ENCODE assay signal across 29 cellular contexts in genomic region chr7:136878878-136879277, GRCh38. TPM values are rescaled to one million over a fixed set of nuclear protein-coding genes. Genes with fewer than 3 reads are reported as not detected.
"Had no signal": no experiment of that assay in that cellular context is flagged by ENCODE, and none has a peak within 500 bp of the region (broad histone marks: within the 10 kb centered on the region; RNA-seq: fewer than 3 reads in every experiment).

No MANE protein-coding gene starts in this region.

- H3K9me3 ChIP-seq: gastroesophageal sphincter, left lung, ovary, stomach, suprapubic skin, tibial artery, upper lobe of right lung had no signal

- H3K27ac ChIP-seq: left lung, ovary, suprapubic skin, tibial artery, upper lobe of right lung had no signal

- H3K36me3 ChIP-seq: gastroesophageal sphincter, left lung, ovary, stomach, suprapubic skin, tibial artery, upper lobe of right lung had no signal

- H3K27me3 Mint-ChIP-seq: activated CD4-positive, alpha-beta memory T cell treated with anti-CD3 and anti-CD28 coated beads, Interleukin-2, amount 10 ng/mL, durations not matched to agents 7 days and 5 days; activated CD4-positive, alpha-beta T cell treated with anti-CD3 and anti-CD28 coated beads, Interleukin-2, amount 10 ng/mL, durations not matched to agents 7 days and 5 days; activated naive CD4-positive, alpha-beta T cell treated with anti-CD3 and anti-CD28 coated beads, Interleukin-2, amount 50 U/mL, for 24 hours; activated naive CD8-positive, alpha-beta T cell treated with anti-CD3 and anti-CD28 coated beads, Interleukin-2, amount 50 U/mL, for 24 hours; activated T-cell treated with anti-CD3 and anti-CD28 coated beads, Interleukin-2, amount 50 U/mL, for 24 hours; stimulated activated naive B cell treated with anti-CD40 and anti-IgM and Interleukin-4, amounts not matched to agents 10 μg/mL and 1 μg/mL and 100 μg/mL, for 72 hours had no signal

- DNase-seq: activated CD4-positive, alpha-beta memory T cell treated with anti-CD3 and anti-CD28 coated beads, Interleukin-2, amount 10 ng/mL, durations not matched to agents 7 days and 5 days; activated CD4-positive, alpha-beta T cell treated with anti-CD3 and anti-CD28 coated beads for 1 hour; activated CD4-positive, alpha-beta T cell treated with anti-CD3 and anti-CD28 coated beads, Interleukin-2, amount 10 ng/mL, durations not matched to agents 7 days and 5 days; activated CD8-positive, alpha-beta memory T cell treated with anti-CD3 and anti-CD28 coated beads, Interleukin-2, amount 50 U/mL, for 48 hours; activated naive CD8-positive, alpha-beta T cell treated with anti-CD3 and anti-CD28 coated beads, Interleukin-2, amount 50 U/mL, for 24 hours; activated T-cell treated with anti-CD3 and anti-CD28 coated beads, Interleukin-2, amount 50 U/mL, for 24 hours; amygdala; central memory CD4-positive, alpha-beta T cell; hypothalamus; left lung; naive thymus-derived CD4-positive, alpha-beta T cell; ovary; retina; stimulated activated CD4-positive, alpha-beta T cell treated with anti-CD3 and anti-CD28 coated beads, Interleukin-1b, Interleukin-23, amount 100 ng/mL, for 48 hours; stimulated activated CD4-positive, alpha-beta T cell treated with anti-CD3 and anti-CD28 coated beads, Interleukin-4, amount 100 ng/mL, for 4 hours; stimulated activated CD8-positive, alpha-beta memory T cell treated with anti-CD3 and anti-CD28 coated beads, Interleukin-4, amount 100 ng/mL, for 48 hours; stimulated activated naive B cell treated with anti-CD40 and anti-IgM and Interleukin-4, amounts not matched to agents 10 μg/mL and 1 μg/mL and 100 μg/mL, for 72 hours; stomach; T-helper 2 cell; tibial artery; upper lobe of right lung had no signal

- H3K4me3 ChIP-seq: gastroesophageal sphincter, left lung, lung, ovary, smooth muscle cell, stomach, suprapubic skin, tibial artery, upper lobe of right lung had no signal

- H3K27me3 ChIP-seq: gastroesophageal sphincter, left lung, ovary, stomach, suprapubic skin, tibial artery, upper lobe of right lung had no signal

- H3K4me3 Mint-ChIP-seq: activated CD4-positive, alpha-beta memory T cell treated with anti-CD3 and anti-CD28 coated beads, Interleukin-2, amount 10 ng/mL, durations not matched to agents 7 days and 5 days; activated CD4-positive, alpha-beta T cell treated with anti-CD3 and anti-CD28 coated beads, Interleukin-2, amount 10 ng/mL, durations not matched to agents 7 days and 5 days; activated naive CD4-positive, alpha-beta T cell treated with anti-CD3 and anti-CD28 coated beads, Interleukin-2, amount 50 U/mL, for 24 hours; activated naive CD8-positive, alpha-beta T cell treated with anti-CD3 and anti-CD28 coated beads, Interleukin-2, amount 50 U/mL, for 24 hours; activated T-cell treated with anti-CD3 and anti-CD28 coated beads, Interleukin-2, amount 50 U/mL, for 24 hours; naive thymus-derived CD4-positive, alpha-beta T cell; stimulated activated naive B cell treated with anti-CD40 and anti-IgM and Interleukin-4, amounts not matched to agents 10 μg/mL and 1 μg/mL and 100 μg/mL, for 72 hours had no signal

- H3K4me2 ChIP-seq: smooth muscle cell had no signal

- H3K9me3 Mint-ChIP-seq: activated CD4-positive, alpha-beta memory T cell treated with anti-CD3 and anti-CD28 coated beads, Interleukin-2, amount 10 ng/mL, durations not matched to agents 7 days and 5 days; activated CD4-positive, alpha-beta T cell treated with anti-CD3 and anti-CD28 coated beads, Interleukin-2, amount 10 ng/mL, durations not matched to agents 7 days and 5 days; activated naive CD4-positive, alpha-beta T cell treated with anti-CD3 and anti-CD28 coated beads, Interleukin-2, amount 50 U/mL, for 24 hours; activated T-cell treated with anti-CD3 and anti-CD28 coated beads, Interleukin-2, amount 50 U/mL, for 24 hours; activated T-helper 2 cell treated with anti-CD3 and anti-CD28 coated beads, Interferon-gamma antibody, Interleukin-2, Interleukin-4, amounts not matched to agents 10 μg/mL and 5 μg/mL and 100 μg/mL, durations not matched to agents 14 hours and 24 hours and 36 hours had no signal

- H3K4me1 Mint-ChIP-seq: activated CD4-positive, alpha-beta memory T cell treated with anti-CD3 and anti-CD28 coated beads, Interleukin-2, amount 10 ng/mL, durations not matched to agents 7 days and 5 days; activated CD4-positive, alpha-beta T cell treated with anti-CD3 and anti-CD28 coated beads, Interleukin-2, amount 10 ng/mL, durations not matched to agents 7 days and 5 days; activated naive CD4-positive, alpha-beta T cell treated with anti-CD3 and anti-CD28 coated beads, Interleukin-2, amount 50 U/mL, for 24 hours; activated naive CD8-positive, alpha-beta T cell treated with anti-CD3 and anti-CD28 coated beads, Interleukin-2, amount 50 U/mL, for 24 hours; naive thymus-derived CD4-positive, alpha-beta T cell; stimulated activated naive B cell treated with anti-CD40 and anti-IgM and Interleukin-4, amounts not matched to agents 10 μg/mL and 1 μg/mL and 100 μg/mL, for 72 hours had no signal

- H3K36me3 Mint-ChIP-seq: activated naive CD4-positive, alpha-beta T cell treated with anti-CD3 and anti-CD28 coated beads, Interleukin-2, amount 50 U/mL, for 24 hours; naive thymus-derived CD4-positive, alpha-beta T cell; stimulated activated naive B cell treated with anti-CD40 and anti-IgM and Interleukin-4, amounts not matched to agents 10 μg/mL and 1 μg/mL and 100 μg/mL, for 72 hours had no signal

- H3K4me1 ChIP-seq: left lung, suprapubic skin, tibial artery, upper lobe of right lung had no signal

- H3K27ac Mint-ChIP-seq: activated CD4-positive, alpha-beta memory T cell treated with anti-CD3 and anti-CD28 coated beads, Interleukin-2, amount 10 ng/mL, durations not matched to agents 7 days and 5 days; activated CD4-positive, alpha-beta T cell treated with anti-CD3 and anti-CD28 coated beads, Interleukin-2, amount 10 ng/mL, durations not matched to agents 7 days and 5 days; activated naive CD4-positive, alpha-beta T cell treated with anti-CD3 and anti-CD28 coated beads, Interleukin-2, amount 50 U/mL, for 24 hours; activated naive CD8-positive, alpha-beta T cell treated with anti-CD3 and anti-CD28 coated beads, Interleukin-2, amount 50 U/mL, for 24 hours; activated T-cell treated with anti-CD3 and anti-CD28 coated beads, Interleukin-2, amount 50 U/mL, for 24 hours; activated T-helper 2 cell treated with anti-CD3 and anti-CD28 coated beads, Interferon-gamma antibody, Interleukin-2, Interleukin-4, amounts not matched to agents 10 μg/mL and 5 μg/mL and 100 μg/mL, durations not matched to agents 14 hours and 24 hours and 36 hours; naive thymus-derived CD4-positive, alpha-beta T cell; progenitor cell of endocrine pancreas; stimulated activated naive B cell treated with anti-CD40 and anti-IgM and Interleukin-4, amounts not matched to agents 10 μg/mL and 1 μg/mL and 100 μg/mL, for 72 hours had no signal

RNA-seq across cellular contexts. Expression of gene CHRM2, which starts 10.4 kb away (rescaled TPM):
- total RNA-seq: activated CD4-positive, alpha-beta memory T cell treated with anti-CD3 and anti-CD28 coated beads, Interleukin-2, amount 10 ng/mL, durations not matched to agents 7 days and 5 days; activated CD4-positive, alpha-beta T cell treated with anti-CD3 and anti-CD28 coated beads, Interleukin-2, amount 10 ng/mL, durations not matched to agents 7 days and 5 days; activated T-helper 2 cell treated with anti-CD3 and anti-CD28 coated beads, Interferon-gamma antibody, Interleukin-2, Interleukin-4, amounts not matched to agents 10 μg/mL and 5 μg/mL and 100 μg/mL, durations not matched to agents 14 hours and 24 hours and 36 hours; endothelial cell of umbilical vein; naive thymus-derived CD4-positive, alpha-beta T cell; progenitor cell of endocrine pancreas had no signal
- polyA plus RNA-seq: endothelial cell of umbilical vein; naive thymus-derived CD4-positive, alpha-beta T cell had no signal
